Comparison of ENCODE assay signal across 1 cellular context in genomic region chr6:113632220-113632864, GRCh38.
TF ChIP-seq lines count a peak whose summit lies in the region.

No MANE protein-coding gene starts in this region.

TF ChIP-seq in HepG2, 621 proteins besides CTCF, POLR2A, EP300 and RAD21 (continued from another document):
- no peak for TF ChIP-seq DPF2 (CRISPR knock-in tag; IDR thresholded peaks at IDR 0.05; ENCODE audit: borderline replicate concordance, low read depth)
- no peak for TF ChIP-seq ARNT2 (CRISPR knock-in tag; IDR thresholded peaks at IDR 0.05; ENCODE audit: low read depth)
